ENCODE assay signal across 8 cellular contexts in the genomic region with DNA sequence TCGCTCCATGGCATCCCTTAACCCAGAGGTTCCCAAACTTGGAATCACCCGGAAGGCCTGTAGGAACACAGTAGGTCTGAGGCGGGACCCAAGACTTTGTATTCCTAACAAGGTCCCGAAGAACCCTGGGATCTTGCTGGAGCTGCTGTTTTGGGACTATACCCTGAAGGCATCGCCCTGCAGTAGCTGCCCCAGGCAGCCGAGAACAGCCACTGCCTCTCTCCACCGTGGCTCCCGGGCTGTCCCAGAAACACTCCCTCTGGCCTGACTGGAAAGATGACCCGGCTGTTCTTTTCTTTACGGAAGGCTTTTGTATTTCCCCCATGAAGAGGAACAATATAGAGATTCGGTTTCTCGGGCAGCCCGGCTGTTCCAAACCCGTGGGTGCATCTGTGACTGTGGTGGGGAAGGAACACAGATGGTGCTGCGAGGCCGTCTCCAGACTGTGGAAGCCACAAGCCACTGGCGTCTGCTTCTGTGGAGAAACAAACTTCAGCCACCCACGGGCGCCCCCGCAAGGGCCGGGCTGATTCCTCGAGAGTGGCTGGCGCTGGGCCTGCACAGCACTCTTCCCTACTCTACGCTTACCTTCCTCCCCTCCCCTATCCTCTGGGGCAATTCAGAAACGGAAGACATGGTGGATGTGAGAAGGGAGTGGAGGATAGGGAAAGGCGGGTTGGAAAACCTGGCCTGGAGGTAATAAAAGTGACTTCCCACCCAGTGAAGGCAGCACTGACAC. TPM values are rescaled to one million over a fixed set of nuclear protein-coding genes. Genes with fewer than 3 reads are reported as not detected.
A peak's percentile ranks its signal among the peaks of the same experiment; 100 is the strongest.
DNase-seq lines count a peak whose midpoint lies in the region; ATAC-seq and TF ChIP-seq lines count a peak whose summit lies in the region.

No MANE protein-coding gene starts in this region.

- TF ChIP-seq CTCF in foreskin keratinocyte (conservative IDR thresholded peaks at IDR 0.05) (peak; percentile 12), parathyroid adenoma (IDR thresholded peaks at IDR 0.05) (no peak)

- ATAC-seq in foreskin keratinocyte (peak; percentile 78), GM18517 (IDR thresholded peaks at IDR 0.05; ENCODE audit: unreplicated experiment) (no peak)

- in situ Hi-C loops in G401 (cut with HindIII; ENCODE audit: low sequenced_read_pairs) = no loop called here

- H3K36me3 ChIP-seq in parathyroid adenoma (ENCODE audit: control insufficient read depth, insufficient read depth, low read length) = no peaks in the 10 kb centered on the region

- no peaks in the 10 kb centered on the region for H3K9me3 ChIP-seq in parathyroid adenoma (ENCODE audit: control insufficient read depth, low read length)

- H3K4me1 ChIP-seq in foreskin keratinocyte (no peaks in the 10 kb centered on the region), parathyroid adenoma (no peaks in the 10 kb centered on the region)

- H2AFZ ChIP-seq in parathyroid adenoma = peak overlapping the region; percentile 38

- H3K9ac ChIP-seq in parathyroid adenoma = no peak overlapping the region

- no peak overlapping the region for H3K4me2 ChIP-seq in parathyroid adenoma (ENCODE audit: low read length)

- DNase-seq in G401 (ENCODE audit: low spot score) (peak; percentile 12), NCI-H524 (lab: John Stamatoyannopoulos, UW) (peak; percentile 18 to 68), foreskin keratinocyte (peak; percentile 20 to 53), NCI-H510A treated with DMSO at 0.1 percent for 48 hours (lab: John Stamatoyannopoulos, UW) (no peak), NCI-H1105 treated with DMSO at 0.1 percent for 48 hours (lab: John Stamatoyannopoulos, UW) (no peak)
- DNase-seq in stimulated activated CD4-positive, alpha-beta T cell treated with anti-CD3 and anti-CD28 coated beads, Interleukin-4, amount 100 ng/mL, for 4 hours = no peak

- H3K4me3 ChIP-seq in parathyroid adenoma (ENCODE audit: low read depth, low read length) = no peak overlapping the region

- H3K27ac ChIP-seq in foreskin keratinocyte (no peak overlapping the region), parathyroid adenoma (no peak overlapping the region)

- H3K27me3 ChIP-seq in foreskin keratinocyte = no peaks in the 10 kb centered on the region
- no peaks in the 10 kb centered on the region for H3K27me3 ChIP-seq in parathyroid adenoma (ENCODE audit: control insufficient read depth, insufficient read depth, low read length)

- no peaks in the 10 kb centered on the region for H3K79me2 ChIP-seq in parathyroid adenoma

RNA-seq across cellular contexts. Expression of gene VASH2, which starts 33.8 kb away (rescaled TPM):
- total RNA-seq in G401 (2014; rRNA removed; shearing (Covaris generic)) = 0.68 and 1.1 TPM in 2 replicates
- total RNA-seq in foreskin keratinocyte = 0.14 and 0.27 TPM in 2 replicates
- 0.06 and 0.07 TPM in 2 replicates for polyA plus RNA-seq in foreskin keratinocyte

RNA-seq across cellular contexts. Expression of gene FLVCR1, which starts 58.5 kb away (rescaled TPM):
- 17.0 and 20.3 TPM in 2 replicates for total RNA-seq in G401 (2014; rRNA removed; shearing (Covaris generic))
- total RNA-seq in foreskin keratinocyte = 11.0 and 11.3 TPM in 2 replicates
- 4.4 and 6.0 TPM in 2 replicates for polyA plus RNA-seq in foreskin keratinocyte

Comparison
In these comparisons a context has a peak if more than half of its experiments do, and no peak if none do; other contexts are left out.
1. DNase-seq: peak in G401 (single experiment), NCI-H524 (2 of 2) and foreskin keratinocyte (2 of 2); none in NCI-H510A treated with DMSO at 0.1 percent for 48 hours (single experiment), stimulated activated CD4-positive, alpha-beta T cell treated with anti-CD3 and anti-CD28 coated beads, Interleukin-4, amount 100 ng/mL, for 4 hours (0 of 2) and NCI-H1105 treated with DMSO at 0.1 percent for 48 hours (single experiment).